In genomic region chr2:74459377-74460118, GRCh38 we compare ENCODE assay signal across 9 cellular contexts. TPM values are rescaled to one million over a fixed set of nuclear protein-coding genes. Genes with fewer than 3 reads are reported as not detected.
DNase-seq lines count a peak whose midpoint lies in the region; ATAC-seq and TF ChIP-seq lines count a peak whose summit lies in the region.
"Had no signal": no experiment of that assay in that cellular context is flagged by ENCODE, and none has a peak within 500 bp of the region (broad histone marks: within the 10 kb centered on the region; RNA-seq: fewer than 3 reads in every experiment).

No MANE protein-coding gene starts in this region.

- peaks cover 60% of the 10 kb centered on the region for H3K4me1 Mint-ChIP-seq in activated T-cell treated with anti-CD3 and anti-CD28 coated beads, Interleukin-2, amount 50 U/mL, for 4 hours (ENCODE audit: low read depth)
- H3K4me1 Mint-ChIP-seq in stimulated activated naive CD8-positive, alpha-beta T cell treated with anti-CD3 and anti-CD28 coated beads, Interleukin-15, amount 100 ng/mL, for 72 hours, result peaks cover 73% of the 10 kb centered on the region

- peak overlapping the region; percentile 79 for H3K4me3 ChIP-seq in WI38 (ENCODE audit: low read depth, low read length)
- H3K4me3 ChIP-seq in fibroblast of the aortic adventitia (ENCODE audit: low read depth, low read length), result peak overlapping the region; percentile 72
- no peak overlapping the region; the same call in 1 of the 2 replicates for H3K4me3 ChIP-seq in HAP-1

- H3K27me3 Mint-ChIP-seq in activated T-cell treated with anti-CD3 and anti-CD28 coated beads, Interleukin-2, amount 50 U/mL, for 4 hours (ENCODE audit: low read depth), result no peaks in the 10 kb centered on the region
- H3K27me3 Mint-ChIP-seq in stimulated activated naive CD8-positive, alpha-beta T cell treated with anti-CD3 and anti-CD28 coated beads, Interleukin-15, amount 100 ng/mL, for 72 hours, result no peaks in the 10 kb centered on the region

- peaks cover 25% of the 10 kb centered on the region for H3K36me3 ChIP-seq in HAP-1 (replicated peaks)

- TF ChIP-seq CTCF in WI38 (IDR thresholded peaks at IDR 0.05; ENCODE audit: low read depth, low read length) (no peak), fibroblast of the aortic adventitia (IDR thresholded peaks at IDR 0.05; ENCODE audit: insufficient read depth, low read length) (no peak)

- H3K36me3 Mint-ChIP-seq in activated T-cell treated with anti-CD3 and anti-CD28 coated beads, Interleukin-2, amount 50 U/mL, for 4 hours (ENCODE audit: insufficient read depth), result peaks cover 26% of the 10 kb centered on the region

- ATAC-seq in activated T-cell treated with anti-CD3 and anti-CD28 coated beads, Interleukin-2, amount 50 U/mL, for 4 hours, result no peak
- ATAC-seq in stimulated activated naive CD8-positive, alpha-beta T cell treated with anti-CD3 and anti-CD28 coated beads, Interleukin-15, amount 100 ng/mL, for 72 hours, result no peak
- ATAC-seq in GM18861 (IDR thresholded peaks at IDR 0.05; ENCODE audit: unreplicated experiment), result no peak
- ATAC-seq in HG03108 (IDR thresholded peaks at IDR 0.05; ENCODE audit: unreplicated experiment), result no peak

- DNase-seq in activated T-cell treated with anti-CD3 and anti-CD28 coated beads, Interleukin-2, amount 50 U/mL, for 4 hours, result no peak
- DNase-seq in activated T-cell treated with anti-CD3 and anti-CD28 coated beads, Interleukin-2, amount 50 U/mL, for 1 hour, result no peak
- no peak for DNase-seq in fibroblast of the aortic adventitia (ENCODE audit: low read depth)
- DNase-seq in stimulated activated naive CD8-positive, alpha-beta T cell treated with anti-CD3 and anti-CD28 coated beads, Interleukin-15, amount 100 ng/mL, for 72 hours, result no peak
- no peak for DNase-seq in HAP-1 (ENCODE audit: low spot score in 2 of 2)
- DNase-seq: NCI-H2107 had no signal

- H3K27me3 ChIP-seq in HAP-1 (ENCODE audit: low read depth), result no peaks in the 10 kb centered on the region

- H3K9me3 Mint-ChIP-seq in activated T-cell treated with anti-CD3 and anti-CD28 coated beads, Interleukin-2, amount 50 U/mL, for 4 hours, result no peaks in the 10 kb centered on the region
- no peaks in the 10 kb centered on the region for H3K9me3 Mint-ChIP-seq in stimulated activated naive CD8-positive, alpha-beta T cell treated with anti-CD3 and anti-CD28 coated beads, Interleukin-15, amount 100 ng/mL, for 72 hours

- peak overlapping the region; percentile 36 to 88 for H3K27ac Mint-ChIP-seq in stimulated activated naive CD8-positive, alpha-beta T cell treated with anti-CD3 and anti-CD28 coated beads, Interleukin-15, amount 100 ng/mL, for 72 hours

- in situ Hi-C loops in HAP-1 (cut with MboI; ENCODE audit: low sequenced_read_pairs), result loop anchor here (10.0 kb wide), 1 partner anchor 725 kb away; the partner anchor contains the start of gene TPRKB

- H3K4me1 ChIP-seq in HAP-1, result peaks cover 16% of the 10 kb centered on the region

- H3K4me3 Mint-ChIP-seq in activated T-cell treated with anti-CD3 and anti-CD28 coated beads, Interleukin-2, amount 50 U/mL, for 4 hours, result peak overlapping the region; percentile 100
- peak overlapping the region; percentile 89 to 99 for H3K4me3 Mint-ChIP-seq in stimulated activated naive CD8-positive, alpha-beta T cell treated with anti-CD3 and anti-CD28 coated beads, Interleukin-15, amount 100 ng/mL, for 72 hours

- H3K9me3 ChIP-seq in HAP-1, result no peaks in the 10 kb centered on the region

RNA-seq across cellular contexts. Expression of gene WBP1, which starts 1.3 kb away (rescaled TPM):
- total RNA-seq in activated T-cell treated with anti-CD3 and anti-CD28 coated beads, Interleukin-2, amount 50 U/mL, for 4 hours, result 10 to 100 TPM; 19.3 to 21.5 (median 19.4) TPM
- total RNA-seq in fibroblast of the aortic adventitia (ENCODE audit: low replicate concordance), result 24.4 and 27.6 TPM in 2 replicates

RNA-seq across cellular contexts. Expression of gene INO80B, which starts 4.7 kb away (rescaled TPM):
- total RNA-seq in activated T-cell treated with anti-CD3 and anti-CD28 coated beads, Interleukin-2, amount 50 U/mL, for 4 hours, result 10 to 100 TPM; 49.3 to 72.6 (median 55.8) TPM
- 13.5 and 28.0 TPM in 2 replicates for total RNA-seq in fibroblast of the aortic adventitia (ENCODE audit: low replicate concordance)

RNA-seq across cellular contexts. Expression of gene MOGS, which starts 5.6 kb away (rescaled TPM):
- total RNA-seq in activated T-cell treated with anti-CD3 and anti-CD28 coated beads, Interleukin-2, amount 50 U/mL, for 4 hours, result 100 to 1,000 TPM in 2 of 3 donors, 10 to 100 TPM in 1; 98.7 to 107 (median 103) TPM
- total RNA-seq in fibroblast of the aortic adventitia (ENCODE audit: low replicate concordance), result 15.2 and 25.3 TPM in 2 replicates

RNA-seq across cellular contexts. Expression of gene MRPL53, which starts 12.9 kb away (rescaled TPM):
- 100 to 1,000 TPM; 105 to 106 (median 106) TPM for total RNA-seq in activated T-cell treated with anti-CD3 and anti-CD28 coated beads, Interleukin-2, amount 50 U/mL, for 4 hours
- total RNA-seq in fibroblast of the aortic adventitia (ENCODE audit: low replicate concordance), result 19.3 and 30.2 TPM in 2 replicates

RNA-seq across cellular contexts. Expression of gene RTKN, which starts 17.8 kb away (rescaled TPM):
- total RNA-seq in activated T-cell treated with anti-CD3 and anti-CD28 coated beads, Interleukin-2, amount 50 U/mL, for 4 hours, result 1 to 10 TPM in 1 of 3 donors, under 1 TPM in 2; 0.47 to 1.0 (median 0.71) TPM
- 12.0 and 15.7 TPM in 2 replicates for total RNA-seq in fibroblast of the aortic adventitia (ENCODE audit: low replicate concordance)
